32 cellular contexts compared by ENCODE assay signal in the genomic region with DNA sequence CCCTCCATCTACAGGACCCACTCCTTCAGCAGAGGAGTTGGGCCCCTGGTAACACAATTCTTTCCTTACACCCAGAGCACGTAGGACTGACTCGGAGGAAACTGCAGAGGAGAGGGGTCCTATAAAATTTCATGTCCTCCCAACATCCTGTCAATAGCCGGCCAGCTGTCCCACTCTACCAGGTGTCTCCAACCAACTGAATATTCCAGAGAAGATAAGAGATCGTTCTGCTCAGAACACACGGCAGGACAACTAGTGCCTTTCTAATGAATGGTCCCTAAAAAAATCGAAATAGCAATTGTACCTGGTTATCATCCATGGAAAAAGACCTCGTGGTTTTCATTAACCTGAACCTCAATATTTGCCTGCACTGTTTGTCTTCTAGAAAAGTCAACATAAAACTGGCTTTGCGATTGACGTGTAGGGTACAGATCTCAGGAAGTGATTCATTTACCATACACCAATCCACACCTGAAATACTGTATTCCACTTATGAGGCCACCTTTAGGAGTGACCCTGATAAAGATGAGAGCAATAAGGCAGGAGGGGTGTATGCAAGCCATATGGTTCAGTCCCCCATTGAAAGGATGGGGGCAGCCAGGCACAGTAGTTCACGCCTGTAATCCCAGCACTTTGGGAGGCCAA.
A peak's percentile ranks its signal among the peaks of the same experiment; 100 is the strongest.
DNase-seq lines count a peak whose midpoint lies in the region; ATAC-seq, FAIRE-seq and TF ChIP-seq lines count a peak whose summit lies in the region.
"Had no signal": no experiment of that assay in that cellular context is flagged by ENCODE, and none has a peak within 500 bp of the region (broad histone marks: within the 10 kb centered on the region; RNA-seq: fewer than 3 reads in every experiment).

No MANE protein-coding gene starts in this region.

- peaks cover 0 to 18% (median 11%) of the 10 kb centered on the region in 9 donors for H3K9me3 Mint-ChIP-seq in naive thymus-derived CD8-positive, alpha-beta T cell

- intact Hi-C loops in pancreas (cut with DNase I): no loop called here

- peak; percentile 7 for DNase-seq in NCI-H1092 treated with DMSO at 0.1 percent for 48 hours (lab: John Stamatoyannopoulos, UW)
- no peak for DNase-seq in NCI-H1092 (lab: John Stamatoyannopoulos, UW)
- peak; percentile 68 for DNase-seq in NCI-H146 (lab: John Stamatoyannopoulos, UW)
- peak; percentile 73 for DNase-seq in bronchial epithelial cell (ENCODE audit: low read depth)
- DNase-seq in pancreas: no peak
- DNase-seq in naive thymus-derived CD8-positive, alpha-beta T cell: no peak
- DNase-seq in DMS 273 treated with DMSO at 0.1 percent for 48 hours (lab: John Stamatoyannopoulos, UW): no peak
- DNase-seq in NCI-H187 treated with DMSO at 0.1 percent for 48 hours (lab: John Stamatoyannopoulos, UW): no peak
- DNase-seq: activated CD4-positive, alpha-beta memory T cell treated with anti-CD3 and anti-CD28 coated beads, Interleukin-2, amount 10 ng/mL, durations not matched to agents 7 days and 5 days; activated CD8-positive, alpha-beta memory T cell treated with anti-CD3 and anti-CD28 coated beads, Interleukin-2, amount 50 U/mL, for 4 hours; activated naive CD4-positive, alpha-beta T cell treated with anti-CD3 and anti-CD28 coated beads, Interleukin-2, amount 10 ng/mL, durations not matched to agents 7 days and 5 days; adrenal gland; CD4-positive, CD25-positive, alpha-beta regulatory T cell; heart left ventricle; mucosa of descending colon; NCI-H1694 treated with DMSO at 0.1 percent for 48 hours; NCI-H2171; retina; SHP77; stimulated activated naive CD4-positive, alpha-beta T cell; T-helper 2 cell had no signal

- FAIRE-seq in bronchial epithelial cell (lab: Jason Lieb, UNC) (no peak), pancreas (lab: Jason Lieb, UNC) (no peak)
- FAIRE-seq: D721Med, H54, keratinocyte had no signal

- no peaks in the 10 kb centered on the region for H3K4me1 ChIP-seq in pancreas
- H3K4me1 ChIP-seq: adrenal gland, heart left ventricle had no signal

- H3K27me3 ChIP-seq in bronchial epithelial cell (ENCODE audit: control insufficient read depth, insufficient read depth, low read length) (no peaks in the 10 kb centered on the region), pancreas (no peaks in the 10 kb centered on the region)
- H3K27me3 ChIP-seq: adrenal gland, heart left ventricle had no signal

- 31 to 35% methylated on average over 10 of the region's 10 CpGs for WGBS in pancreas, 2 donors

- no peak overlapping the region for H3K27ac Mint-ChIP-seq in naive thymus-derived CD8-positive, alpha-beta T cell
- H3K27ac Mint-ChIP-seq: activated CD4-positive, alpha-beta memory T cell treated with anti-CD3 and anti-CD28 coated beads, Interleukin-2, amount 10 ng/mL, durations not matched to agents 7 days and 5 days; activated naive CD4-positive, alpha-beta T cell treated with anti-CD3 and anti-CD28 coated beads, Interleukin-2, amount 10 ng/mL, durations not matched to agents 7 days and 5 days; activated T-helper 1 cell treated with anti-CD3 and anti-CD28 coated beads, Interleukin-12 subunit alpha, Interleukin-12 subunit beta, Interleukin-2, Interleukin-4 antibody, amounts not matched to agents 30 ng/mL and 10 ng/mL and 1 ng/mL, durations not matched to agents 14 hours and 24 hours and 36 hours; CD4-positive, CD25-positive, alpha-beta regulatory T cell; dendritic cell treated with granulocyte-macrophage colony-stimulating factor and Interleukin-4, amounts not matched to agents 40 ng/mL and 50 ng/mL, for 4 days had no signal

- POLR2A ChIA-PET in naive thymus-derived CD8-positive, alpha-beta T cell (lab: Charles Lee): no interaction called here

- no peaks in the 10 kb centered on the region for H3K9me3 ChIP-seq in pancreas
- H3K9me3 ChIP-seq: adrenal gland had no signal

- no peaks in the 10 kb centered on the region for H3K4me1 Mint-ChIP-seq in naive thymus-derived CD8-positive, alpha-beta T cell
- H3K4me1 Mint-ChIP-seq: activated CD4-positive, alpha-beta memory T cell treated with anti-CD3 and anti-CD28 coated beads, Interleukin-2, amount 10 ng/mL, durations not matched to agents 7 days and 5 days; activated naive CD4-positive, alpha-beta T cell treated with anti-CD3 and anti-CD28 coated beads, Interleukin-2, amount 10 ng/mL, durations not matched to agents 7 days and 5 days had no signal

- H3K27ac ChIP-seq in pancreas: no peak overlapping the region
- H3K27ac ChIP-seq: 22Rv1, adrenal gland, heart left ventricle, HL-60, skin epidermis had no signal

- no peak overlapping the region for H3K4me3 Mint-ChIP-seq in naive thymus-derived CD8-positive, alpha-beta T cell
- H3K4me3 Mint-ChIP-seq: activated CD4-positive, alpha-beta memory T cell treated with anti-CD3 and anti-CD28 coated beads, Interleukin-2, amount 10 ng/mL, durations not matched to agents 7 days and 5 days; activated naive CD4-positive, alpha-beta T cell treated with anti-CD3 and anti-CD28 coated beads, Interleukin-2, amount 10 ng/mL, durations not matched to agents 7 days and 5 days; activated T-helper 1 cell treated with anti-CD3 and anti-CD28 coated beads, Interleukin-12 subunit alpha, Interleukin-12 subunit beta, Interleukin-2, Interleukin-4 antibody, amounts not matched to agents 30 ng/mL and 10 ng/mL and 1 ng/mL, durations not matched to agents 14 hours and 24 hours and 36 hours; CD4-positive, CD25-positive, alpha-beta regulatory T cell; dendritic cell treated with granulocyte-macrophage colony-stimulating factor and Interleukin-4, amounts not matched to agents 40 ng/mL and 50 ng/mL, for 4 days; nephron had no signal

- peak; percentile 61 to 93 (median 82) for ATAC-seq in pancreas
- no peak for ATAC-seq in naive thymus-derived CD8-positive, alpha-beta T cell
- ATAC-seq: esophagus mucosa, heart left ventricle, mucosa of descending colon had no signal

- H3K27me3 Mint-ChIP-seq in naive thymus-derived CD8-positive, alpha-beta T cell: peaks cover 0 to 10% (median 0%) of the 10 kb centered on the region in 5 donors
- H3K27me3 Mint-ChIP-seq: dendritic cell treated with granulocyte-macrophage colony-stimulating factor and Interleukin-4, amounts not matched to agents 40 ng/mL and 50 ng/mL, for 4 days had no signal

- H3K4me3 ChIP-seq in bronchial epithelial cell (ENCODE audit: low read depth, low read length) (no peak overlapping the region), pancreas (no peak overlapping the region)
- H3K4me3 ChIP-seq: adrenal gland, heart left ventricle, lung, mucosa of descending colon, skin epidermis had no signal

- H3K36me3 Mint-ChIP-seq in naive thymus-derived CD8-positive, alpha-beta T cell: peaks cover 0 to 12% (median 2%) of the 10 kb centered on the region in 3 donors
- H3K36me3 Mint-ChIP-seq: CD4-positive, CD25-positive, alpha-beta regulatory T cell had no signal

- TF ChIP-seq CTCF in bronchial epithelial cell (IDR thresholded peaks at IDR 0.05; ENCODE audit: insufficient read depth, low read length, severe bottlenecking) (no peak), pancreas (IDR thresholded peaks at IDR 0.05) (no peak)

- no peaks in the 10 kb centered on the region for H3K36me3 ChIP-seq in bronchial epithelial cell (ENCODE audit: control insufficient read depth, insufficient read depth, low read length)
- no peaks in the 10 kb centered on the region for H3K36me3 ChIP-seq in pancreas
- H3K36me3 ChIP-seq: adrenal gland, heart left ventricle had no signal

Comparison
In these comparisons a context has a peak if more than half of its experiments do, and no peak if none do; other contexts are left out.
1. DNase-seq: peak in NCI-H1092 treated with DMSO at 0.1 percent for 48 hours (single experiment), NCI-H146 (single experiment) and bronchial epithelial cell (single experiment); none in NCI-H1092 (single experiment), pancreas (0 of 6), naive thymus-derived CD8-positive, alpha-beta T cell (0 of 10), DMS 273 treated with DMSO at 0.1 percent for 48 hours (single experiment) and NCI-H187 treated with DMSO at 0.1 percent for 48 hours (single experiment).
2. ATAC-seq: peak in pancreas (4 of 4); none in naive thymus-derived CD8-positive, alpha-beta T cell (0 of 2).